8 cellular contexts compared by ENCODE assay signal in genomic region chr1:203878422-203878821, GRCh38.
"Had no signal": no experiment of that assay in that cellular context is flagged by ENCODE, and none has a peak within 500 bp of the region (broad histone marks: within the 10 kb centered on the region; RNA-seq: fewer than 3 reads in every experiment).

No MANE protein-coding gene starts in this region.

- DNase-seq: GM23248, GOT3, H7, H9, HCEC 1CT, HFFc6 had no signal

- H3K4me3 ChIP-seq: GM23248, GM23338, HAP-1 had no signal

- H3K9me3 ChIP-seq: HAP-1 had no signal

- H3K27ac ChIP-seq: GM23248 had no signal
